ENCODE assay signal across 2 cellular contexts in genomic region chr2:24972315-24972958, GRCh38.
TF ChIP-seq lines count a peak whose summit lies in the region.

No MANE protein-coding gene starts in this region.

TF ChIP-seq in IMR-90, 13 proteins besides CTCF, POLR2A, EP300 and RAD21:
- no peak for TF ChIP-seq SMC3 (IDR thresholded peaks at IDR 0.05; ENCODE audit: low read depth, low read length)
- TF ChIP-seq ELK1 (IDR thresholded peaks at IDR 0.05; ENCODE audit: borderline replicate concordance, low read depth, low read length), result no peak
- no peak for TF ChIP-seq MAZ (IDR thresholded peaks at IDR 0.05; ENCODE audit: borderline replicate concordance, low read depth, low read length)
- TF ChIP-seq MXI1 (IDR thresholded peaks at IDR 0.05; ENCODE audit: borderline replicate concordance, low read depth, low read length), result peak; percentile 36; the same call in 1 of the 2 replicates
- no peak for TF ChIP-seq RFX5 (IDR thresholded peaks at IDR 0.05; ENCODE audit: low read depth, low read length)
- no peak for TF ChIP-seq RCOR1 (IDR thresholded peaks at IDR 0.05; ENCODE audit: insufficient replicate concordance, low read length)
- no peak for TF ChIP-seq USF2 (IDR thresholded peaks at IDR 0.05; ENCODE audit: low read depth, low read length)
- TF ChIP-seq NFE2L2 (IDR thresholded peaks at IDR 0.05; ENCODE audit: low read depth, low read length), result no peak
- TF ChIP-seq FOS (IDR thresholded peaks at IDR 0.05; ENCODE audit: low read depth, low read length), result no peak
- TF ChIP-seq BHLHE40 (IDR thresholded peaks at IDR 0.05; ENCODE audit: low read depth, low read length), result peak; percentile 67
- no peak for TF ChIP-seq CEBPB (IDR thresholded peaks at IDR 0.05; ENCODE audit: low read depth, low read length)
- TF ChIP-seq MAFK (IDR thresholded peaks at IDR 0.05; ENCODE audit: low read depth, low read length), result no peak

TF ChIP-seq in K562, 482 proteins besides CTCF, POLR2A, EP300 and RAD21 (continues in another document):
- TF ChIP-seq BACH1 (tag; IDR thresholded peaks at IDR 0.05) (peak; percentile 82; the same call in 1 of the 2 replicates), FIP1L1 (IDR thresholded peaks at IDR 0.05; ENCODE audit: low read depth, low read length, poor library complexity, severe bottlenecking) (no peak), NFRKB (IDR thresholded peaks at IDR 0.05; ENCODE audit: low read depth) (peak; percentile 80; the same call in 1 of the 2 replicates), BMI1 (IDR thresholded peaks at IDR 0.05; ENCODE audit: low read length) (no peak), XRCC5 (IDR thresholded peaks at IDR 0.05; ENCODE audit: low read depth, low read length) (no peak), HDAC3 (IDR thresholded peaks at IDR 0.05; ENCODE audit: borderline replicate concordance, partially characterized antibody) (no peak), SNIP1 (IDR thresholded peaks at IDR 0.05; ENCODE audit: low read depth) (no peak), CSDE1 (IDR thresholded peaks at IDR 0.05) (no peak), ATF4 (CRISPR knock-in tag; IDR thresholded peaks at IDR 0.05) (no peak), HLTF (IDR thresholded peaks at IDR 0.05) (0 out of 2 replicates have a peak, but pooled peaks have one; percentile 44), MAFK (IDR thresholded peaks at IDR 0.05; ENCODE audit: low read length) (no peak), ZNF395 (CRISPR knock-in tag; IDR thresholded peaks at IDR 0.05) (0 out of 2 replicates have a peak, but pooled peaks have one; percentile 79), PBX2 (CRISPR knock-in tag; IDR thresholded peaks at IDR 0.05; ENCODE audit: low read depth) (no peak), PBX2 (tag; conservative IDR thresholded peaks at IDR 0.05; ENCODE audit: low read depth) (peak; percentile 53), SIRT6 (IDR thresholded peaks at IDR 0.05; ENCODE audit: low read depth, low read length) (no peak), MGA (IDR thresholded peaks at IDR 0.05) (peak; percentile 49), ZNF589 (CRISPR knock-in tag; IDR thresholded peaks at IDR 0.05; ENCODE audit: low read depth) (0 out of 2 replicates have a peak, but pooled peaks have one; percentile 18), DPF2 (IDR thresholded peaks at IDR 0.05) (peak; percentile 57; the same call in 1 of the 2 replicates), ZBTB40 (IDR thresholded peaks at IDR 0.05) (peak; percentile 58; the same call in 1 of the 2 replicates), ZBTB40 (CRISPR knock-in tag; IDR thresholded peaks at IDR 0.05) (no peak), POLR2B (IDR thresholded peaks at IDR 0.05; ENCODE audit: low read depth, partially characterized antibody) (peak; percentile 1), BHLHE40 (IDR thresholded peaks at IDR 0.05; ENCODE audit: low read length) (peak; percentile 76), HNRNPLL (IDR thresholded peaks at IDR 0.05; ENCODE audit: low read depth, low read length, poor library complexity, severe bottlenecking) (no peak)
